8 cellular contexts compared by ENCODE assay signal in genomic region chr9:101400120-101400519, GRCh38. TPM values are rescaled to one million over a fixed set of nuclear protein-coding genes. Genes with fewer than 3 reads are reported as not detected.
DNase-seq lines count a peak whose midpoint lies in the region; ATAC-seq and TF ChIP-seq lines count a peak whose summit lies in the region.

No MANE protein-coding gene starts in this region.

- H3K27ac Mint-ChIP-seq in dendritic cell treated with granulocyte-macrophage colony-stimulating factor and Interleukin-4, amounts not matched to agents 40 ng/mL and 50 ng/mL, for 4 days, result peak overlapping the region; percentile 95
- H3K27ac Mint-ChIP-seq in nephron, result peak overlapping the region; percentile 54 to 99 (median 83)

- peaks cover 44% of the 10 kb centered on the region for H3K4me1 Mint-ChIP-seq in dendritic cell treated with granulocyte-macrophage colony-stimulating factor and Interleukin-4, amounts not matched to agents 40 ng/mL and 50 ng/mL, for 4 days (ENCODE audit: low read depth)
- H3K4me1 Mint-ChIP-seq in nephron, result peaks cover 29% of the 10 kb centered on the region

- no peak for ATAC-seq in HG03432 (IDR thresholded peaks at IDR 0.05; ENCODE audit: unreplicated experiment)

- H3K27me3 Mint-ChIP-seq in dendritic cell treated with granulocyte-macrophage colony-stimulating factor and Interleukin-4, amounts not matched to agents 40 ng/mL and 50 ng/mL, for 4 days, result no peaks in the 10 kb centered on the region
- H3K27me3 Mint-ChIP-seq in nephron (ENCODE audit: low read depth), result no peaks in the 10 kb centered on the region

- TF ChIP-seq CTCF in nephron (IDR thresholded peaks at IDR 0.05; ENCODE audit: unreplicated experiment in 3 of 3), result no peak

- peak overlapping the region; percentile 94 for H3K4me3 Mint-ChIP-seq in dendritic cell treated with granulocyte-macrophage colony-stimulating factor and Interleukin-4, amounts not matched to agents 40 ng/mL and 50 ng/mL, for 4 days
- H3K4me3 Mint-ChIP-seq in nephron, result peak overlapping the region; percentile 94 to 98 (median 98)

- H3K9me3 Mint-ChIP-seq in dendritic cell treated with granulocyte-macrophage colony-stimulating factor and Interleukin-4, amounts not matched to agents 40 ng/mL and 50 ng/mL, for 4 days, result peaks cover 54% of the 10 kb centered on the region
- peaks cover 52% of the 10 kb centered on the region for H3K9me3 Mint-ChIP-seq in nephron

- DNase-seq in CD1c-positive myeloid dendritic cell (ENCODE audit: extremely low spot score) (peak; percentile 31), LHCN-M2 (ENCODE audit: low read depth) (peak; percentile 6), KG1 (lab: John Stamatoyannopoulos, UW) (no peak), A172 (ENCODE audit: low spot score) (no peak), germinal center (ENCODE audit: low spot score) (no peak)

- intact Hi-C loops in dendritic cell treated with granulocyte-macrophage colony-stimulating factor and Interleukin-4, amounts not matched to agents 40 ng/mL and 50 ng/mL, for 4 days (cut with micrococcal nuclease), result no loop called here

- H3K36me3 Mint-ChIP-seq in dendritic cell treated with granulocyte-macrophage colony-stimulating factor and Interleukin-4, amounts not matched to agents 40 ng/mL and 50 ng/mL, for 4 days (ENCODE audit: low read depth), result peaks cover 88% of the 10 kb centered on the region
- H3K36me3 Mint-ChIP-seq in nephron (ENCODE audit: low read depth), result peaks cover 94% of the 10 kb centered on the region

RNA-seq across cellular contexts. Expression of gene ZNF189, which starts 1.5 kb away (rescaled TPM):
- 12.1 and 14.6 TPM in 2 replicates for total RNA-seq in LHCN-M2 (2014; rRNA removed)
- polyA plus RNA-seq in LHCN-M2 (2012), result 5.4 TPM
- total RNA-seq in A172 (2014; rRNA removed; shearing (Covaris generic)), result 23.7 and 28.0 TPM in 2 replicates

RNA-seq across cellular contexts. Expression of gene MRPL50, which starts 1.7 kb away (rescaled TPM):
- 13.5 and 14.6 TPM in 2 replicates for total RNA-seq in LHCN-M2 (2014; rRNA removed)
- polyA plus RNA-seq in LHCN-M2 (2012), result 6.2 TPM
- 38.5 and 38.7 TPM in 2 replicates for total RNA-seq in A172 (2014; rRNA removed; shearing (Covaris generic))

RNA-seq across cellular contexts. Expression of gene BAAT, which starts 15.3 kb away (rescaled TPM):
- 0.06 TPM in 1 of 2 replicates, not detected in the other for total RNA-seq in LHCN-M2 (2014; rRNA removed)
- not detected for polyA plus RNA-seq in LHCN-M2 (2012)
- total RNA-seq in A172 (2014; rRNA removed; shearing (Covaris generic)), result not detected in 2 replicates

RNA-seq across cellular contexts. Expression of gene ALDOB, which starts 35.5 kb away (rescaled TPM):
- not detected in 2 replicates for total RNA-seq in LHCN-M2 (2014; rRNA removed)
- not detected for polyA plus RNA-seq in LHCN-M2 (2012)
- not detected in 2 replicates for total RNA-seq in A172 (2014; rRNA removed; shearing (Covaris generic))

Comparison
In these comparisons a context has a peak if more than half of its experiments do, and no peak if none do; other contexts are left out.
1. DNase-seq: peak in CD1c-positive myeloid dendritic cell (single experiment) and LHCN-M2 (single experiment); none in KG1 (single experiment), A172 (single experiment) and germinal center (single experiment).